In genomic region chr7:47991741-47992311, GRCh38 we compare ENCODE assay signal across 1 cellular context.
A peak's percentile ranks its signal among the peaks of the same experiment; 100 is the strongest.
TF ChIP-seq lines count a peak whose summit lies in the region.

No MANE protein-coding gene starts in this region.

TF ChIP-seq in HepG2, 621 proteins besides CTCF, POLR2A, EP300 and RAD21 (continued from another document and continues in another):
- TF ChIP-seq PATZ1 (CRISPR knock-in tag; IDR thresholded peaks at IDR 0.05) (peak; percentile 50; the same call in 1 of the 2 replicates), ZNF687 (CRISPR knock-in tag; IDR thresholded peaks at IDR 0.05) (peak; percentile 84), YEATS4 (CRISPR knock-in tag; IDR thresholded peaks at IDR 0.05; ENCODE audit: borderline replicate concordance) (peak; percentile 31; the same call in 1 of the 2 replicates), HDAC2 (CRISPR knock-in tag; IDR thresholded peaks at IDR 0.05) (peak; percentile 63; the same call in 1 of the 2 replicates), GATAD1 (CRISPR knock-in tag; IDR thresholded peaks at IDR 0.05) (peak; percentile 51; the same call in 1 of the 2 replicates), CENPX (CRISPR knock-in tag; IDR thresholded peaks at IDR 0.05) (no peak), MYC (CRISPR knock-in tag; IDR thresholded peaks at IDR 0.05; ENCODE audit: borderline replicate concordance) (peak; percentile 49; the same call in 1 of the 2 replicates), NRL (CRISPR knock-in tag; IDR thresholded peaks at IDR 0.05; ENCODE audit: borderline replicate concordance) (peak; percentile 47; the same call in 1 of the 2 replicates), ZNF326 (CRISPR knock-in tag; IDR thresholded peaks at IDR 0.05; ENCODE audit: borderline replicate concordance) (no peak), MAF1 (CRISPR knock-in tag; IDR thresholded peaks at IDR 0.05; ENCODE audit: borderline replicate concordance) (no peak), NFATC3 (CRISPR knock-in tag; IDR thresholded peaks at IDR 0.05) (0 out of 2 replicates have a peak, but pooled peaks have one; percentile 18), THRA (CRISPR knock-in tag; IDR thresholded peaks at IDR 0.05; ENCODE audit: borderline replicate concordance) (0 out of 2 replicates have a peak, but pooled peaks have one; percentile 26), BORCS8-MEF2B (CRISPR knock-in tag; IDR thresholded peaks at IDR 0.05) (peak; percentile 63; the same call in 1 of the 2 replicates), SP4 (CRISPR knock-in tag; IDR thresholded peaks at IDR 0.05) (0 out of 2 replicates have a peak, but pooled peaks have one; percentile 23), HNRNPUL1 (IDR thresholded peaks at IDR 0.05; ENCODE audit: low read depth, low read length) (no peak), BCL6 (CRISPR knock-in tag; IDR thresholded peaks at IDR 0.05) (0 out of 2 replicates have a peak, but pooled peaks have one; percentile 36), ZFP91 (CRISPR knock-in tag; IDR thresholded peaks at IDR 0.05; ENCODE audit: borderline replicate concordance) (peak; percentile 32; the same call in 1 of the 2 replicates), NR3C1 (CRISPR knock-in tag; IDR thresholded peaks at IDR 0.05) (no peak), IRF2 (CRISPR knock-in tag; IDR thresholded peaks at IDR 0.05) (0 out of 2 replicates have a peak, but pooled peaks have one; percentile 29), MTF2 (CRISPR knock-in tag; IDR thresholded peaks at IDR 0.05; ENCODE audit: borderline replicate concordance) (peak; percentile 78; the same call in 1 of the 2 replicates), ZNF350 (CRISPR knock-in tag; IDR thresholded peaks at IDR 0.05; ENCODE audit: borderline replicate concordance, low read depth) (0 out of 2 replicates have a peak, but pooled peaks have one; percentile 25), RXRA (CRISPR knock-in tag; IDR thresholded peaks at IDR 0.05) (peak; percentile 62), SAP130 (CRISPR knock-in tag; IDR thresholded peaks at IDR 0.05; ENCODE audit: low read depth) (peak; percentile 59), RBM39 (IDR thresholded peaks at IDR 0.05; ENCODE audit: low read depth, low read length, poor library complexity, severe bottlenecking) (no peak), ZBED4 (CRISPR knock-in tag; IDR thresholded peaks at IDR 0.05; ENCODE audit: borderline replicate concordance) (no peak), ZBTB34 (CRISPR knock-in tag; IDR thresholded peaks at IDR 0.05) (no peak), NFKB2 (CRISPR knock-in tag; IDR thresholded peaks at IDR 0.05; ENCODE audit: borderline replicate concordance) (peak; percentile 46; the same call in 1 of the 2 replicates), TARDBP (CRISPR knock-in tag; IDR thresholded peaks at IDR 0.05) (no peak), ZFX (CRISPR knock-in tag; IDR thresholded peaks at IDR 0.05; ENCODE audit: low read depth) (peak; percentile 50), MAZ (IDR thresholded peaks at IDR 0.05; ENCODE audit: borderline replicate concordance, low read depth, low read length) (no peak), MAZ (CRISPR knock-in tag; IDR thresholded peaks at IDR 0.05; ENCODE audit: low read depth) (peak; percentile 59; the same call in 1 of the 2 replicates), PLSCR1 (CRISPR knock-in tag; IDR thresholded peaks at IDR 0.05; ENCODE audit: borderline replicate concordance) (no peak), MAX (IDR thresholded peaks at IDR 0.05) (peak; percentile 47; the same call in 1 of the 2 replicates), KDM2A (CRISPR knock-in tag; IDR thresholded peaks at IDR 0.05; ENCODE audit: borderline replicate concordance, low read depth) (peak; percentile 43; the same call in 1 of the 2 replicates), TFAP4 (IDR thresholded peaks at IDR 0.05; ENCODE audit: borderline replicate concordance, low read depth) (0 out of 2 replicates have a peak, but pooled peaks have one; percentile 12), MLX (CRISPR knock-in tag; IDR thresholded peaks at IDR 0.05) (0 out of 2 replicates have a peak, but pooled peaks have one; percentile 37), HNRNPLL (IDR thresholded peaks at IDR 0.05; ENCODE audit: low read depth, low read length, poor library complexity, severe bottlenecking) (peak; percentile 49), ZGPAT (CRISPR knock-in tag; IDR thresholded peaks at IDR 0.05) (peak; percentile 27; the same call in 1 of the 2 replicates), ZSCAN25 (CRISPR knock-in tag; IDR thresholded peaks at IDR 0.05) (0 out of 2 replicates have a peak, but pooled peaks have one; percentile 22), GABPB1 (CRISPR knock-in tag; IDR thresholded peaks at IDR 0.05) (peak; percentile 58)
